1 cellular context compared by ENCODE assay signal in genomic region chr20:50289581-50289980, GRCh38.
TF ChIP-seq lines count a peak whose summit lies in the region.

No MANE protein-coding gene starts in this region.

TF ChIP-seq in K562, 482 proteins besides CTCF, POLR2A, EP300 and RAD21 (continued from another document):
- TF ChIP-seq, protein P1, sequence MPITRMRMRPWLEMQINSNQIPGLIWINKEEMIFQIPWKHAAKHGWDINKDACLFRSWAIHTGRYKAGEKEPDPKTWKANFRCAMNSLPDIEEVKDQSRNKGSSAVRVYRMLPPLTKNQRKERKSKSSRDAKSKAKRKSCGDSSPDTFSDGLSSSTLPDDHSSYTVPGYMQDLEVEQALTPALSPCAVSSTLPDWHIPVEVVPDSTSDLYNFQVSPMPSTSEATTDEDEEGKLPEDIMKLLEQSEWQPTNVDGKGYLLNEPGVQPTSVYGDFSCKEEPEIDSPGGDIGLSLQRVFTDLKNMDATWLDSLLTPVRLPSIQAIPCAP (CRISPR knock-in tag; IDR thresholded peaks at IDR 0.05; ENCODE audit: borderline replicate concordance): no peak
- TF ChIP-seq, protein P2, sequence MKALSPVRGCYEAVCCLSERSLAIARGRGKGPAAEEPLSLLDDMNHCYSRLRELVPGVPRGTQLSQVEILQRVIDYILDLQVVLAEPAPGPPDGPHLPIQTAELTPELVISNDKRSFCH (CRISPR knock-in tag; IDR thresholded peaks at IDR 0.05): no peak
- TF ChIP-seq, protein P2 (tag; IDR thresholded peaks at IDR 0.05): no peak
